ENCODE assay signal across 17 cellular contexts in genomic region chr3:52065264-52065756, GRCh38. TPM values are rescaled to one million over a fixed set of nuclear protein-coding genes. Genes with fewer than 3 reads are reported as not detected.
DNase-seq lines count a peak whose midpoint lies in the region; FAIRE-seq and TF ChIP-seq lines count a peak whose summit lies in the region.
"Had no signal": no experiment of that assay in that cellular context is flagged by ENCODE, and none has a peak within 500 bp of the region (broad histone marks: within the 10 kb centered on the region; RNA-seq: fewer than 3 reads in every experiment).

No MANE protein-coding gene starts in this region.

- DNase-seq in ELR (ENCODE audit: low read depth) (peak; percentile 37), NCI-H69 (lab: John Stamatoyannopoulos, UW) (peak; percentile 34), epithelial cell of esophagus (ENCODE audit: low read depth) (peak; percentile 95), mucosa of gallbladder (ENCODE audit: low spot score) (peak; percentile 51), iPS-NIHi7 (ENCODE audit: extremely low spot score) (no peak), COR-L47 (lab: John Stamatoyannopoulos, UW) (no peak), RCC 7860 (ENCODE audit: low spot score) (no peak)
- DNase-seq in NK-92 treated with Interleukin-12 subunit alpha and Interleukin-12 subunit beta, amount 100 ng/mL, for 24 hours (lab: John Stamatoyannopoulos, UW), result no peak
- DNase-seq: activated CD4-positive, alpha-beta T cell treated with anti-CD3 and anti-CD28 coated beads, Interleukin-2, amount 50 U/mL, for 1 hour; activated gamma-delta T cell treated with Interleukin-2 at 50 U/mL for 16 hours; effector memory CD8-positive, alpha-beta T cell; HCEC 1CT; KG1; NCI-H1092; RPMI8226; stimulated activated CD4-positive, alpha-beta T cell treated with anti-CD3 and anti-CD28 coated beads, Interleukin-2, amount 100 ng/mL, for 48 hours; SW 1271 had no signal

- TF ChIP-seq CTCF in epithelial cell of esophagus (IDR thresholded peaks at IDR 0.05; ENCODE audit: insufficient read depth, low read depth, low read length, missing control alignments), result no peak

- no peak overlapping the region for H3K4me3 ChIP-seq in epithelial cell of esophagus (ENCODE audit: low read length)

- FAIRE-seq in RCC 7860 (lab: Jason Lieb, UNC), result no peak

RNA-seq across cellular contexts. Expression of gene DUSP7, which starts 8.9 kb away (rescaled TPM):
- total RNA-seq in mucosa of gallbladder, result 20.4 TPM

Comparison
In these comparisons a context has a peak if more than half of its experiments do, and no peak if none do; other contexts are left out.
1. DNase-seq: peak in ELR (single experiment), NCI-H69 (single experiment), epithelial cell of esophagus (single experiment) and mucosa of gallbladder (single experiment); none in NK-92 treated with Interleukin-12 subunit alpha and Interleukin-12 subunit beta, amount 100 ng/mL, for 24 hours (single experiment), iPS-NIHi7 (single experiment), COR-L47 (single experiment) and RCC 7860 (single experiment).